In genomic region chr15:81312790-81313543, GRCh38 we compare ENCODE assay signal across 9 cellular contexts. TPM values are rescaled to one million over a fixed set of nuclear protein-coding genes. Genes with fewer than 3 reads are reported as not detected.
A peak's percentile ranks its signal among the peaks of the same experiment; 100 is the strongest.
DNase-seq lines count a peak whose midpoint lies in the region; FAIRE-seq and TF ChIP-seq lines count a peak whose summit lies in the region.
"Had no signal": no experiment of that assay in that cellular context is flagged by ENCODE, and none has a peak within 500 bp of the region (broad histone marks: within the 10 kb centered on the region; RNA-seq: fewer than 3 reads in every experiment).

No MANE protein-coding gene starts in this region.

- FAIRE-seq in RCC 7860 (lab: Jason Lieb, UNC): peak; percentile 97
- FAIRE-seq: endometrium had no signal

- TF ChIP-seq CTCF in Calu3 (IDR thresholded peaks at IDR 0.05; ENCODE audit: unreplicated experiment) (no peak), retinal pigment epithelial cell (conservative IDR thresholded peaks at IDR 0.05; ENCODE audit: low read depth, low read length) (no peak)

- intact Hi-C loops in Calu3 (cut with micrococcal nuclease; ENCODE audit: unreplicated experiment): no loop called here

- no peak overlapping the region for H3K27ac Mint-ChIP-seq in Calu3 (ENCODE audit: unreplicated experiment)

- DNase-seq in Calu3: peak; percentile 67
- DNase-seq in RCC 7860 (ENCODE audit: low spot score): peak; percentile 97
- DNase-seq in fibroblast of peridontal ligament (ENCODE audit: extremely low read depth): peak; percentile 98
- DNase-seq in retinal pigment epithelial cell (ENCODE audit: low read depth): peak; percentile 75
- DNase-seq in midbrain (lab: John Stamatoyannopoulos, UW): no peak
- DNase-seq in activated CD4-positive, alpha-beta T cell treated with anti-CD3 and anti-CD28 coated beads, Interleukin-2, amount 50 U/mL, for 48 hours: no peak
- no peak for DNase-seq in RPMI8226
- no peak for DNase-seq in retina

- no peak overlapping the region for H3K4me3 ChIP-seq in retinal pigment epithelial cell (ENCODE audit: low read length)

- no peaks in the 10 kb centered on the region for H3K27me3 Mint-ChIP-seq in Calu3 (ENCODE audit: unreplicated experiment)

- H3K9me3 Mint-ChIP-seq in Calu3 (ENCODE audit: low read depth, unreplicated experiment): no peaks in the 10 kb centered on the region

- peaks cover 10% of the 10 kb centered on the region for H3K4me1 Mint-ChIP-seq in Calu3 (ENCODE audit: low read depth, unreplicated experiment)

- peak overlapping the region; percentile 15 for H3K4me3 Mint-ChIP-seq in Calu3 (ENCODE audit: low read depth, unreplicated experiment)

- no peaks in the 10 kb centered on the region for H3K36me3 Mint-ChIP-seq in Calu3 (ENCODE audit: insufficient read depth, unreplicated experiment)

- no TSS peak for BruUV-seq in Calu3 (replicated peaks; lab: Mats Ljungman, UMichigan)

- CTCF ChIA-PET in Calu3 (lab: Charles Lee): interaction anchor here (1.2 kb wide), 1 partner anchor 47 kb away, joined by 5 read pairs; no protein-coding TSS in a partner anchor

RNA-seq across cellular contexts. Expression of gene STARD5, which starts 11.0 kb away (rescaled TPM):
- 1.4 and 1.9 TPM in 2 replicates for total RNA-seq in Calu3 (2022)

Comparison
In these comparisons a context has a peak if more than half of its experiments do, and no peak if none do; other contexts are left out.
1. DNase-seq: peak in Calu3 (single experiment), RCC 7860 (single experiment), fibroblast of peridontal ligament (single experiment) and retinal pigment epithelial cell (single experiment); none in midbrain (single experiment), activated CD4-positive, alpha-beta T cell treated with anti-CD3 and anti-CD28 coated beads, Interleukin-2, amount 50 U/mL, for 48 hours (0 of 2), RPMI8226 (single experiment) and retina (single experiment).